Comparison of ENCODE assay signal across 27 cellular contexts in the genomic region with DNA sequence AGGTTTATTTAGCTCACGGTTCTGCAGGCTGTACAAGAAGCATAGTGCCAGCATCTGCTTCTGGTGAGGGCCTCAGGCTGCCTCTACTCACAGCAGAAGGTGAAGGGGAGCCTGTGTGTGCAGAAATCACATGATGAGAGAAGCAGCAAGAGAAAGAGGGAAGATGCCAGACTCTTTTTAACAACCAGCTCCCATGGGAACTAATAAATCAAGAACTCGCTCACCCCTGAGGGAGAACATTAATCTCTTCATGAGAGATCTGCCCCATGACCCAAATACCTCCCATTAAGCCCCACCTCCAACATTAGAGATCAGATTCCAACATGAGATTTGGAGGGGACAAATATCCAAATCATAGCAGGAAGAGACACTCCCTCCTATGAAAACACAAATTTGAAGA.
"Had no signal": no experiment of that assay in that cellular context is flagged by ENCODE, and none has a peak within 500 bp of the region (broad histone marks: within the 10 kb centered on the region; RNA-seq: fewer than 3 reads in every experiment).

No MANE protein-coding gene starts in this region.

- H3K27me3 Mint-ChIP-seq: dendritic cell treated with granulocyte-macrophage colony-stimulating factor and Interleukin-4, amounts not matched to agents 40 ng/mL and 50 ng/mL, for 4 days; progenitor cell of endocrine pancreas had no signal

- H3K9me3 Mint-ChIP-seq: activated T-cell treated with anti-CD3 and anti-CD28 coated beads, Interleukin-2, amount 50 U/mL, for 72 hours; dendritic cell treated with granulocyte-macrophage colony-stimulating factor and Interleukin-4, amounts not matched to agents 40 ng/mL and 50 ng/mL, for 4 days; nephron; T-helper 1 cell treated with Interleukin-12 subunit alpha and Interleukin-12 subunit beta and Interleukin-4 antibody, amounts not matched to agents 30 μg/mL and 1 μg/mL, for 36 hours had no signal

- H3K4me3 ChIP-seq: adrenal gland, esophagus squamous epithelium, lower lobe of right lung, right atrium auricular region, skin epidermis, tibial nerve, vagina had no signal

- H3K4me3 Mint-ChIP-seq: activated T-cell treated with anti-CD3 and anti-CD28 coated beads, Interleukin-2, amount 50 U/mL, for 72 hours; dendritic cell treated with granulocyte-macrophage colony-stimulating factor and Interleukin-4, amounts not matched to agents 40 ng/mL and 50 ng/mL, for 4 days; nephron; T-helper 1 cell treated with Interleukin-12 subunit alpha and Interleukin-12 subunit beta and Interleukin-4 antibody, amounts not matched to agents 30 μg/mL and 1 μg/mL, for 36 hours had no signal

- ATAC-seq: activated T-cell treated with anti-CD3 and anti-CD28 coated beads, Interleukin-2, amount 50 U/mL, for 72 hours; stimulated activated naive CD8-positive, alpha-beta T cell treated with anti-CD3 and anti-CD28 coated beads, Interleukin-15, Interleukin-2, amounts not matched to agents 100 U/mL and 50 U/mL, for 24 hours had no signal

- H3K27me3 ChIP-seq: adrenal gland, esophagus squamous epithelium, right atrium auricular region, tibial nerve, vagina had no signal

- H3K9me3 ChIP-seq: adrenal gland, esophagus squamous epithelium, lower lobe of right lung, right atrium auricular region, tibial nerve, vagina had no signal

- FAIRE-seq: astrocyte, bronchial epithelial cell, endothelial cell of umbilical vein had no signal

- H3K36me3 ChIP-seq: esophagus squamous epithelium had no signal

- DNase-seq: activated CD4-positive, CD25-positive, alpha-beta regulatory T cell treated with anti-CD3 and anti-CD28 coated beads, Interleukin-2, amount 50 U/mL, for 72 hours; activated effector memory CD4-positive, alpha-beta T cell treated with anti-CD3 and anti-CD28 coated beads, Interleukin-2, amount 50 U/mL, for 16 hours; activated naive CD4-positive, alpha-beta T cell treated with anti-CD3 and anti-CD28 coated beads, Interleukin-2, amount 50 U/mL, for 16 hours; activated T-cell treated with anti-CD3 and anti-CD28 coated beads, Interleukin-2, amount 50 U/mL, for 72 hours; adrenal gland; effector CD8-positive, alpha-beta T cell; esophagus squamous epithelium; foreskin fibroblast; glutamatergic neuron; hippocampal formation; islet precursor cell; left colon; lower lobe of right lung; nucleus accumbens; stimulated activated naive CD8-positive, alpha-beta T cell treated with anti-CD3 and anti-CD28 coated beads, Interleukin-15, Interleukin-2, amounts not matched to agents 100 U/mL and 50 U/mL, for 24 hours; substantia nigra had no signal

- H3K27ac ChIP-seq: lower lobe of right lung, right atrium auricular region, skin epidermis, tibial nerve had no signal

- H3K27ac Mint-ChIP-seq: activated T-cell treated with anti-CD3 and anti-CD28 coated beads, Interleukin-2, amount 50 U/mL, for 72 hours; progenitor cell of endocrine pancreas; T-helper 1 cell treated with Interleukin-12 subunit alpha and Interleukin-12 subunit beta and Interleukin-4 antibody, amounts not matched to agents 30 μg/mL and 1 μg/mL, for 36 hours had no signal
